ENCODE assay signal across 32 cellular contexts in the genomic region with DNA sequence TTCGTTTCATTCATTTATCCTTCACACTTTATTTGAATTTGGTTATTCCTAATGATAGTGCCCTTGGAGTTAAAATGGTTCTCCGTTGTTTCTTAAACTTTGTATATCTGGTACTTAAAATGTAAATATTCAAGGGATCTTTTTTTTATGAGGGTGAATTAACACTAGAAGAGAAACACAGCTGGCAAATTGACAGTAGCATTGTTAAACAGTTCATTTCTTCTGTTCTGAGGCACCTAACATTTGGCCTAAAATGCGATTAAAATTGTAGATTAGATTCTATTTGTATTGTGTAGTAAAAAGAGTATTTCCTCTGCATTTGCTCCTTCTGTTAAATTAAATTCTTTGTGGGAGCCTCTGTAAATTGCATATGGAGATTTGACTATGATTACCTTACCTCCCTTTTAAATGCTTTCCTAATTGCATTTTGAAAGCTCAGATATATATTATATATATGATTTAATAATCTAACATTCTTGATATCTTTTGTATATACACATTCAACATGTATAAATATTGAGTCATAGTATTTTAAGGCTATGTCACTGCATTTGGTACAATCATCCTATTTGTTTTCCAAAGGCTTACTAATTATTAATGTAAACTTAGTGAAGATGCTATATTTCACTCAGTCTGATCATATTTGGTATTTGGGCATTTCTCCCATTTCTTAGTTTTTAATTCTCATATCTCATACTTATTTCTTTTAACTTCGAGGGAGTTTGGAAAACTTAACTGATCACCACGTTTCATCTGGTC.
"Had no signal": no experiment of that assay in that cellular context is flagged by ENCODE, and none has a peak within 500 bp of the region (broad histone marks: within the 10 kb centered on the region; RNA-seq: fewer than 3 reads in every experiment).

No MANE protein-coding gene starts in this region.

- H3K36me3 Mint-ChIP-seq: WTC11 had no signal

- H3K9me3 ChIP-seq: esophagus muscularis mucosa, gastrocnemius medialis, heart right ventricle had no signal

- H3K4me3 Mint-ChIP-seq: activated CD4-positive, alpha-beta memory T cell treated with anti-CD3 and anti-CD28 coated beads, Interleukin-2, amount 10 ng/mL, durations not matched to agents 7 days and 5 days; activated CD4-positive, alpha-beta T cell treated with anti-CD3 and anti-CD28 coated beads, Interleukin-2, amount 10 ng/mL, durations not matched to agents 7 days and 5 days; activated naive CD8-positive, alpha-beta T cell; activated T-cell treated with anti-CD3 and anti-CD28 coated beads, Interleukin-2, amount 50 U/mL, for 24 hours; activated T-cell treated with anti-CD3 and anti-CD28 coated beads, Interleukin-2, amount 50 U/mL, for 72 hours; effector memory CD8-positive, alpha-beta T cell; WTC11 had no signal

- H3K27ac Mint-ChIP-seq: activated CD4-positive, alpha-beta memory T cell treated with anti-CD3 and anti-CD28 coated beads, Interleukin-2, amount 10 ng/mL, durations not matched to agents 7 days and 5 days; activated CD4-positive, alpha-beta T cell treated with anti-CD3 and anti-CD28 coated beads, Interleukin-2, amount 10 ng/mL, durations not matched to agents 7 days and 5 days; activated naive CD8-positive, alpha-beta T cell; activated T-cell treated with anti-CD3 and anti-CD28 coated beads, Interleukin-2, amount 50 U/mL, for 24 hours; activated T-cell treated with anti-CD3 and anti-CD28 coated beads, Interleukin-2, amount 50 U/mL, for 72 hours; effector memory CD8-positive, alpha-beta T cell; WTC11 had no signal

- H3K4me1 ChIP-seq: esophagus muscularis mucosa, gastrocnemius medialis, heart right ventricle had no signal

- H3K4me2 ChIP-seq: hepatocyte had no signal

- H2AFZ ChIP-seq: hepatocyte had no signal

- H3K27me3 ChIP-seq: brain microvascular endothelial cell, esophagus muscularis mucosa, foreskin keratinocyte, gastrocnemius medialis, heart right ventricle, hepatocyte had no signal

- H3K4me3 ChIP-seq: esophagus muscularis mucosa, gastrocnemius medialis, heart right ventricle, hepatocyte had no signal

- H3K27ac ChIP-seq: brain microvascular endothelial cell, esophagus muscularis mucosa, foreskin keratinocyte, gastrocnemius medialis, heart right ventricle, hepatocyte, VCaP had no signal

- H3K9me3 Mint-ChIP-seq: activated CD4-positive, alpha-beta memory T cell treated with anti-CD3 and anti-CD28 coated beads, Interleukin-2, amount 10 ng/mL, durations not matched to agents 7 days and 5 days; activated CD4-positive, alpha-beta T cell treated with anti-CD3 and anti-CD28 coated beads, Interleukin-2, amount 10 ng/mL, durations not matched to agents 7 days and 5 days; activated T-cell treated with anti-CD3 and anti-CD28 coated beads, Interleukin-2, amount 50 U/mL, for 24 hours; activated T-cell treated with anti-CD3 and anti-CD28 coated beads, Interleukin-2, amount 50 U/mL, for 72 hours; effector memory CD8-positive, alpha-beta T cell; WTC11 had no signal

- H3K36me3 ChIP-seq: brain microvascular endothelial cell had no signal

- H3K79me2 ChIP-seq: hepatocyte had no signal

- ATAC-seq: activated T-cell treated with anti-CD3 and anti-CD28 coated beads, Interleukin-2, amount 50 U/mL, for 72 hours; effector memory CD8-positive, alpha-beta T cell; foreskin keratinocyte; gastrocnemius medialis; heart right ventricle; WTC11 had no signal

- DNase-seq: activated CD4-positive, alpha-beta memory T cell treated with anti-CD3 and anti-CD28 coated beads, Interleukin-2, amount 10 ng/mL, durations not matched to agents 7 days and 5 days; activated CD4-positive, alpha-beta T cell treated with anti-CD3 and anti-CD28 coated beads for 1 hour; activated CD4-positive, alpha-beta T cell treated with anti-CD3 and anti-CD28 coated beads for 4 hours; activated CD4-positive, alpha-beta T cell treated with anti-CD3 and anti-CD28 coated beads, Interleukin-2, amount 10 ng/mL, durations not matched to agents 7 days and 5 days; activated CD4-positive, alpha-beta T cell treated with anti-CD3 and anti-CD28 coated beads, Interleukin-2, amount 50 U/mL, for 4 hours; activated CD8-positive, alpha-beta memory T cell treated with anti-CD3 and anti-CD28 coated beads, Interleukin-2, amount 50 U/mL, for 48 hours; activated effector memory CD4-positive, alpha-beta T cell treated with Interleukin-2 at 50 U/mL for 16 hours; activated gamma-delta T cell treated with Interleukin-2 at 50 U/mL for 16 hours; activated naive CD4-positive, alpha-beta T cell treated with anti-CD3 and anti-CD28 coated beads, Interleukin-2, amount 50 U/mL, for 16 hours; activated naive CD4-positive, alpha-beta T cell treated with Interleukin-2 at 50 U/mL for 16 hours; activated T-cell treated with anti-CD3 and anti-CD28 coated beads for 4 hours; activated T-cell treated with anti-CD3 and anti-CD28 coated beads, Interleukin-2, amount 50 U/mL, for 24 hours; activated T-cell treated with anti-CD3 and anti-CD28 coated beads, Interleukin-2, amount 50 U/mL, for 72 hours; amniotic stem cell; anterior cingulate cortex; brain microvascular endothelial cell; caudate nucleus; cortex of kidney; dermis blood vessel endothelial cell; effector CD4-positive, alpha-beta T cell; effector memory CD8-positive, alpha-beta T cell; foreskin keratinocyte; gastrocnemius medialis; glutamatergic neuron; heart right ventricle had no signal

- FAIRE-seq: astrocyte, colon had no signal
